In the genomic region with DNA sequence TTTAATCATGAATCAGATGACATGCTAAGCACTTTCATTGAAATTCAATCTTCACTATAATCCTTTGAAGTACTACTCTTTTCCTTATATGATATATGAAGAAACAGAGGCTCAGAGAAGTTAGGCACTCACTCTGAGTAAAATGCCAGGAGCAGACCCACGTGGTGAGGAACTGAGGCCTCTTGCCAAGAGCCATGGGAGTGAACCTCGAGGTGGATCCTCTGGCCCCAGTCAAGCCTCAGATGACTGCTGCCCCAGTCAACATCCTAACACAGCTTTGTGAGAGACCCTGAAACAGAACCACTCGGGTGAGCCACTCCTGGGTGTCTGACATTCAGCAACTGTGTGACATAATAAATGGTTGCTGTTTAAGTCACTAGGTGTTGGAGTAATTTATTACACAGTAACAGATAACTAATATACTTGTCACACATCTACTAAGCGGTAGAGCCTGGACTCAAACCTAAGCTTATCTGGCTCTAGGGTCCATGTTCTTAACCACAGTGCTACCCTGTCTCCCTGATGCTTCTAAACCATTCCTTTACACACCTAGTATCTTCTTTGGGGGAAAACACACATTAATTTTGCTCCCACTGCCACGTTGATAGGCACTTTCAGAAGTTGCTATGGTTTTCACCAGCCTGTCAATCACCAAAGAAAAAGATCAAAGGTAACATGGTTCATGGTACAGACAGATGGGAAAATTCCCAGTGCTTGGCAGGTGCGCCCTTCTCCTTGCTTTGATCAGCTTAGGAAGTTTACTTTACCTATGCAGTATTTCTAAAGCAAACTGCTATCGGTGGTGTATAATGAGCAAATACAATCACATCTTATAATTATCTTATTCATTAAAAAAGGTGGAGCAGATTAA, we compare ENCODE assay signal across 1 cellular context.
TF ChIP-seq lines count a peak whose summit lies in the region.

No MANE protein-coding gene starts in this region.

TF ChIP-seq in H1, 55 proteins besides CTCF, POLR2A, EP300 and RAD21:
- TF ChIP-seq ATF3 (IDR thresholded peaks at IDR 0.05; ENCODE audit: insufficient read depth, low read depth, low read length) (no peak), TAF7 (optimal IDR thresholded peaks at IDR 0.05; ENCODE audit: borderline replicate concordance, low read depth, low read length) (no peak), SUZ12 (IDR thresholded peaks at IDR 0.05; ENCODE audit: low read length) (no peak), RNF2 (IDR thresholded peaks at IDR 0.05; ENCODE audit: borderline replicate concordance, low read depth, low read length, missing control alignments, poor library complexity, severe bottlenecking) (no peak), RBBP5 (IDR thresholded peaks at IDR 0.05; ENCODE audit: borderline replicate concordance, low read depth, low read length) (no peak), BRCA1 (IDR thresholded peaks at IDR 0.05; ENCODE audit: low read depth, low read length) (no peak), TBP (IDR thresholded peaks at IDR 0.05; ENCODE audit: low read depth, low read length) (no peak)
- TF ChIP-seq, protein P1, sequence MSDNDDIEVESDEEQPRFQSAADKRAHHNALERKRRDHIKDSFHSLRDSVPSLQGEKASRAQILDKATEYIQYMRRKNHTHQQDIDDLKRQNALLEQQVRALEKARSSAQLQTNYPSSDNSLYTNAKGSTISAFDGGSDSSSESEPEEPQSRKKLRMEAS (IDR thresholded peaks at IDR 0.05): no peak
TF ChIP-seq in H1: peak in this region for 0.
